1 cellular context compared by ENCODE assay signal in the genomic region with DNA sequence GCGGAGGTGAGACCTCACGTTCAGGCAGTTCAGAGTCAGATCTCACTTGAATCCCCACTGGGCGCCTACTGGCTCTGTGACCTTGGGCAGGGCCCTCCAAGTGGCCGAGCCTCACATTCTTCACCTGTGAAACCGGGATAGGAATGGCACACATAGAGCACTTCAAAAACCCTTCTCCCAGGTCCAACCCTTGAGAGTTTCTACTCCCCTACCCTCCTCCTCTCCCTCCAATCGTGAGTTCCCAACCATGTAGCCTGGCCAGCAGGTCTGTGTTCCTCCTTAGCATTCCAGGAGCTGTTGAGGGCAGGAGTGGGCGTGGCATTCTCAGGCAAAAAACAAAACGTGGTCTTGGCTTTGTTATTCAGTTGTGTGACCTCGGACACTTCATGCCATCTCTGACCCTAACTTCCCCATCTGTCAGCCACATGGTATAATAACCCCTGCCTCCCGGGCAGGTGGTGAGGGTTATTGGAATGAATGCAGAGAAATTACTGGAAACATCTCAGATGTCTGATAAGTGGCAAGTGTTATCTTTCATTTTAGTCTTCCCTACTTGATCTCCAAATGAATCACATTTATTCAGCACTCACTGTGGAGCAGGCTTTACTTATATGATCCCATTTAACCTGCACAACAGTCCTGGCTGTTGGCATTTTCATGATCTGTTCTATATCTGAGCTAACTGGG.
TF ChIP-seq lines count a peak whose summit lies in the region.

No MANE protein-coding gene starts in this region.

TF ChIP-seq in SK-N-SH, 30 proteins besides CTCF, POLR2A, EP300 and RAD21 (continued from another document):
- TF ChIP-seq, protein P1, sequence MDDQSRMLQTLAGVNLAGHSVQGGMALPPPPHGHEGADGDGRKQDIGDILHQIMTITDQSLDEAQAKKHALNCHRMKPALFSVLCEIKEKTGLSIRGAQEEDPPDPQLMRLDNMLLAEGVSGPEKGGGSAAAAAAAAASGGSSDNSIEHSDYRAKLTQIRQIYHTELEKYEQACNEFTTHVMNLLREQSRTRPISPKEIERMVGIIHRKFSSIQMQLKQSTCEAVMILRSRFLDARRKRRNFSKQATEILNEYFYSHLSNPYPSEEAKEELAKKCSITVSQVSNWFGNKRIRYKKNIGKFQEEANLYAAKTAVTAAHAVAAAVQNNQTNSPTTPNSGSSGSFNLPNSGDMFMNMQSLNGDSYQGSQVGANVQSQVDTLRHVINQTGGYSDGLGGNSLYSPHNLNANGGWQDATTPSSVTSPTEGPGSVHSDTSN (IDR thresholded peaks at IDR 0.05) = no peak
- TF ChIP-seq FOXM1 (IDR thresholded peaks at IDR 0.05; ENCODE audit: low read depth) (no peak), RCOR1 (IDR thresholded peaks at IDR 0.05; ENCODE audit: low read length) (peak; percentile 88)
- TF ChIP-seq, protein P2, sequence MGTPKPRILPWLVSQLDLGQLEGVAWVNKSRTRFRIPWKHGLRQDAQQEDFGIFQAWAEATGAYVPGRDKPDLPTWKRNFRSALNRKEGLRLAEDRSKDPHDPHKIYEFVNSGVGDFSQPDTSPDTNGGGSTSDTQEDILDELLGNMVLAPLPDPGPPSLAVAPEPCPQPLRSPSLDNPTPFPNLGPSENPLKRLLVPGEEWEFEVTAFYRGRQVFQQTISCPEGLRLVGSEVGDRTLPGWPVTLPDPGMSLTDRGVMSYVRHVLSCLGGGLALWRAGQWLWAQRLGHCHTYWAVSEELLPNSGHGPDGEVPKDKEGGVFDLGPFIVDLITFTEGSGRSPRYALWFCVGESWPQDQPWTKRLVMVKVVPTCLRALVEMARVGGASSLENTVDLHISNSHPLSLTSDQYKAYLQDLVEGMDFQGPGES (IDR thresholded peaks at IDR 0.05; ENCODE audit: low read depth, low read length) = no peak
